Comparison of ENCODE assay signal across 16 cellular contexts in genomic region chr15:38255690-38256089, GRCh38. TPM values are rescaled to one million over a fixed set of nuclear protein-coding genes. Genes with fewer than 3 reads are reported as not detected.
DNase-seq lines count a peak whose midpoint lies in the region; ATAC-seq and TF ChIP-seq lines count a peak whose summit lies in the region.
"Had no signal": no experiment of that assay in that cellular context is flagged by ENCODE, and none has a peak within 500 bp of the region (broad histone marks: within the 10 kb centered on the region; RNA-seq: fewer than 3 reads in every experiment).

No MANE protein-coding gene starts in this region.

- H3K9me3 Mint-ChIP-seq in neural crest cell (no peaks in the 10 kb centered on the region), Caco-2 (ENCODE audit: unreplicated experiment) (no peaks in the 10 kb centered on the region)

- intact Hi-C loops in Caco-2 (cut with micrococcal nuclease; ENCODE audit: unreplicated experiment): loop anchor here (2.0 kb wide), 1 partner anchor 91 kb away; no protein-coding TSS in a partner anchor

- H2AFZ ChIP-seq in OCI-LY3 (ENCODE audit: low read depth, low read length): no peak overlapping the region

- H3K4me3 ChIP-seq in AG10803 (ENCODE audit: low read length) (peak overlapping the region; percentile 84), OCI-LY3 (ENCODE audit: low read length) (no peak overlapping the region), Caco-2 (ENCODE audit: low read depth, low read length) (no peak overlapping the region)
- H3K4me3 ChIP-seq: HAP-1 had no signal

- H3K9ac ChIP-seq in OCI-LY3 (ENCODE audit: low read length): no peak overlapping the region

- H3K9me3 ChIP-seq in OCI-LY3 (ENCODE audit: insufficient read depth, low read length): no peaks in the 10 kb centered on the region
- no peaks in the 10 kb centered on the region for H3K9me3 ChIP-seq in Caco-2
- H3K9me3 ChIP-seq: HAP-1, neutrophil had no signal

- ATAC-seq in GM21526 (IDR thresholded peaks at IDR 0.05; ENCODE audit: low FRiP score, unreplicated experiment): no peak

- TF ChIP-seq CTCF in AG10803 (conservative IDR thresholded peaks at IDR 0.05; ENCODE audit: low read length) (no peak), OCI-LY3 (IDR thresholded peaks at IDR 0.05; ENCODE audit: low read depth, low read length) (no peak), neural crest cell (conservative IDR thresholded peaks at IDR 0.05) (no peak), Caco-2 (IDR thresholded peaks at IDR 0.05; ENCODE audit: insufficient read depth in 1 of 2, low read depth in 1 of 2, low read length in 1 of 2, severe bottlenecking in 1 of 2, unreplicated experiment in 1 of 2) (no peak)

- peak overlapping the region; percentile 32 for H3K27ac Mint-ChIP-seq in neural crest cell (ENCODE audit: unreplicated experiment)
- no peak overlapping the region for H3K27ac Mint-ChIP-seq in Caco-2 (ENCODE audit: unreplicated experiment)

- peaks cover 21% of the 10 kb centered on the region; the same call in 1 of the 2 replicates for H3K4me1 ChIP-seq in OCI-LY3 (ENCODE audit: low read length)
- H3K4me1 ChIP-seq in Caco-2: no peaks in the 10 kb centered on the region; the same call in 1 of the 2 replicates

- H3K4me2 ChIP-seq in OCI-LY3 (ENCODE audit: low read length): 0 out of 2 replicates have a peak overlapping the region, but pooled peaks have one; percentile 2

- H3K36me3 Mint-ChIP-seq in neural crest cell (ENCODE audit: low read depth) (peaks cover 3% of the 10 kb centered on the region), Caco-2 (ENCODE audit: insufficient read depth, unreplicated experiment) (peaks cover 13% of the 10 kb centered on the region)

- POLR2A ChIA-PET in Caco-2 (lab: Charles Lee): no interaction called here

- CTCF ChIA-PET in Caco-2 (lab: Charles Lee): no interaction called here

- no peak for DNase-seq in AG10803 (ENCODE audit: low read depth)
- DNase-seq in epithelial cell of prostate (ENCODE audit: low read depth, low spot score): no peak
- DNase-seq in neural crest cell (ENCODE audit: low read depth, low spot score): no peak
- no peak for DNase-seq in Caco-2
- no peak for DNase-seq in stimulated activated CD8-positive, alpha-beta memory T cell treated with anti-CD3 and anti-CD28 coated beads, Interleukin-4, amount 100 ng/mL, for 48 hours
- no peak for DNase-seq in KBM-7
- DNase-seq: caudate nucleus, hypothalamus, NCI-H1105 treated with DMSO at 0.1 percent for 48 hours, NCI-H82 had no signal

- H3K27me3 Mint-ChIP-seq in neural crest cell (ENCODE audit: low read depth): peaks cover 11% of the 10 kb centered on the region
- no peaks in the 10 kb centered on the region for H3K27me3 Mint-ChIP-seq in Caco-2 (ENCODE audit: insufficient read depth, unreplicated experiment)

- peaks cover 44% of the 10 kb centered on the region for H4K20me1 ChIP-seq in OCI-LY3 (ENCODE audit: insufficient read depth, low read length)

- no TSS peak for BruUV-seq in Caco-2 (replicated peaks; lab: Mats Ljungman, UMichigan)

- peak overlapping the region; percentile 98 for H3K4me3 Mint-ChIP-seq in neural crest cell
- H3K4me3 Mint-ChIP-seq in Caco-2 (ENCODE audit: unreplicated experiment): no peak overlapping the region

- in situ Hi-C loops in KBM-7 (cut with MboI; ENCODE audit: low pct_unique_long_range_greater_than_20kb, low sequenced_read_pairs): no loop called here

- H3K27ac ChIP-seq in OCI-LY3 (ENCODE audit: low read length) (no peak overlapping the region), epithelial cell of prostate (peak overlapping the region; percentile 94)
- H3K27ac ChIP-seq: C4-2B, neutrophil had no signal

- peaks cover 82% of the 10 kb centered on the region for H3K79me2 ChIP-seq in OCI-LY3 (ENCODE audit: low read length)

- peaks cover 63% of the 10 kb centered on the region for H3K4me1 Mint-ChIP-seq in neural crest cell
- H3K4me1 Mint-ChIP-seq in Caco-2 (ENCODE audit: low read depth, unreplicated experiment): peaks cover 27% of the 10 kb centered on the region

- H3K36me3 ChIP-seq in OCI-LY3 (replicated peaks; ENCODE audit: low read depth, low read length): no peaks in the 10 kb centered on the region
- H3K36me3 ChIP-seq in Caco-2 (ENCODE audit: control insufficient read depth, insufficient read depth, low read length): no peaks in the 10 kb centered on the region
- H3K36me3 ChIP-seq: HAP-1, neutrophil had no signal

- H3K27me3 ChIP-seq in OCI-LY3 (ENCODE audit: low read depth, low read length) (peaks cover 2% of the 10 kb centered on the region), Caco-2 (replicated peaks; ENCODE audit: control insufficient read depth, insufficient read depth, low read length) (no peaks in the 10 kb centered on the region)

RNA-seq across cellular contexts. Expression of gene SPRED1, which starts 3.1 kb away (rescaled TPM):
- 40.0 and 44.2 TPM in 2 replicates for total RNA-seq in neural crest cell
- total RNA-seq in Caco-2 (2022): 10.4 and 12.4 TPM in 2 replicates
- total RNA-seq: T-helper 2 cell treated with Interferon-gamma antibody and Interleukin-4, amounts not matched to agents 100 ng/mL and 5 ng/mL, for 36 hours had no signal
